In genomic region chr22:47762141-47762540, GRCh38 we compare ENCODE assay signal across 6 cellular contexts.
"Had no signal": no experiment of that assay in that cellular context is flagged by ENCODE, and none has a peak within 500 bp of the region (broad histone marks: within the 10 kb centered on the region; RNA-seq: fewer than 3 reads in every experiment).

No MANE protein-coding gene starts in this region.

- H3K27ac ChIP-seq: HL-60 had no signal

- ATAC-seq: HepG2, K562 had no signal

- H3K4me3 Mint-ChIP-seq: IgD-negative memory B cell had no signal

- DNase-seq: IMR-90, KBM-7 had no signal

- H3K4me1 Mint-ChIP-seq: IgD-negative memory B cell had no signal

- H3K36me3 Mint-ChIP-seq: IgD-negative memory B cell had no signal

- H3K27ac Mint-ChIP-seq: IgD-negative memory B cell had no signal

- H3K4me3 ChIP-seq: K562 had no signal
